ENCODE assay signal across 8 cellular contexts in genomic region chr19:15332311-15332996, GRCh38. TPM values are rescaled to one million over a fixed set of nuclear protein-coding genes. Genes with fewer than 3 reads are reported as not detected.
A peak's percentile ranks its signal among the peaks of the same experiment; 100 is the strongest.
DNase-seq lines count a peak whose midpoint lies in the region; ATAC-seq and TF ChIP-seq lines count a peak whose summit lies in the region.

BRD4 (minus strand) TSS chr19:15332539; CDS start chr19:15273099, 59,440 bp downstream.

- H3K36me3 Mint-ChIP-seq in T-helper 1 cell treated with Interleukin-12 subunit alpha and Interleukin-12 subunit beta and Interleukin-4 antibody, amounts not matched to agents 30 μg/mL and 1 μg/mL, for 36 hours (ENCODE audit: low read depth): peaks cover 2% of the 10 kb centered on the region

- TF ChIP-seq CTCF in uterus (IDR thresholded peaks at IDR 0.05): no peak

- TF ChIP-seq POLR2A in uterus (IDR thresholded peaks at IDR 0.05): peak; percentile 61 to 74

- WGBS in right cardiac atrium: 2% methylated on average over 79 of the region's 81 CpGs

- peak; percentile 50 for DNase-seq in COR-L47 (lab: John Stamatoyannopoulos, UW)
- peak; percentile 32 to 44 for DNase-seq in Kasumi-1 (lab: John Stamatoyannopoulos, UW)
- peak in 46 of 56 donors; percentile 7 to 77 (median 47) for DNase-seq in amygdala (lab: John Stamatoyannopoulos, UW)
- peak; percentile 71 to 91 (median 90) for DNase-seq in right cardiac atrium
- DNase-seq in uterus: peak; percentile 65 to 78

- H3K27me3 Mint-ChIP-seq in T-helper 1 cell treated with Interleukin-12 subunit alpha and Interleukin-12 subunit beta and Interleukin-4 antibody, amounts not matched to agents 30 μg/mL and 1 μg/mL, for 36 hours (ENCODE audit: low read depth): no peaks in the 10 kb centered on the region

- peaks cover 8% of the 10 kb centered on the region for H3K4me1 ChIP-seq in right cardiac atrium (ENCODE audit: control insufficient read depth, insufficient read depth, low read length)
- H3K4me1 ChIP-seq in rectal smooth muscle tissue (ENCODE audit: control insufficient read depth, insufficient read depth, low read length): peaks cover 17% of the 10 kb centered on the region
- H3K4me1 ChIP-seq in uterus: peaks cover 3 to 19% of the 10 kb centered on the region in 2 donors

- H3K27ac ChIP-seq in right cardiac atrium (ENCODE audit: low read length) (peak within 1 kb of the TSS; percentile 92), rectal smooth muscle tissue (ENCODE audit: low read depth, low read length) (peak within 1 kb of the TSS; percentile 91), uterus (peak within 1 kb of the TSS; percentile 91 to 98)

- H3K9me3 ChIP-seq in right cardiac atrium (ENCODE audit: control insufficient read depth, low read length): no peaks in the 10 kb centered on the region
- no peaks in the 10 kb centered on the region for H3K9me3 ChIP-seq in uterus

- H3K27ac Mint-ChIP-seq in T-helper 1 cell treated with Interleukin-12 subunit alpha and Interleukin-12 subunit beta and Interleukin-4 antibody, amounts not matched to agents 30 μg/mL and 1 μg/mL, for 36 hours: peak within 1 kb of the TSS; percentile 92

- intact Hi-C loops in right cardiac atrium (cut with DNase I): loop anchor here in 2 of 4 donors (10.0 kb wide), 1 partner anchor 68 kb away; no protein-coding TSS in a partner anchor
- intact Hi-C loops in uterus (cut with DNase I; ENCODE audit: low total_unique reads): no loop called here

- ATAC-seq in GM21423 (IDR thresholded peaks at IDR 0.05; ENCODE audit: unreplicated experiment) (peak; percentile 47), right cardiac atrium (peak; percentile 76 to 80)

- peak within 1 kb of the TSS; percentile 93 for H3K4me3 Mint-ChIP-seq in T-helper 1 cell treated with Interleukin-12 subunit alpha and Interleukin-12 subunit beta and Interleukin-4 antibody, amounts not matched to agents 30 μg/mL and 1 μg/mL, for 36 hours

- H3K9ac ChIP-seq in rectal smooth muscle tissue (ENCODE audit: low read length): peak within 1 kb of the TSS; percentile 84

- H3K36me3 ChIP-seq in rectal smooth muscle tissue (ENCODE audit: control insufficient read depth, insufficient read depth, low read length): no peaks in the 10 kb centered on the region
- no peaks in the 10 kb centered on the region for H3K36me3 ChIP-seq in uterus

- H3K4me3 ChIP-seq in right cardiac atrium (ENCODE audit: low read length): peak within 1 kb of the TSS; percentile 94
- H3K4me3 ChIP-seq in rectal smooth muscle tissue (ENCODE audit: low read length): peak within 1 kb of the TSS; percentile 93
- H3K4me3 ChIP-seq in uterus: peak within 1 kb of the TSS; percentile 87 to 95

- peaks cover 31% of the 10 kb centered on the region for H3K4me1 Mint-ChIP-seq in T-helper 1 cell treated with Interleukin-12 subunit alpha and Interleukin-12 subunit beta and Interleukin-4 antibody, amounts not matched to agents 30 μg/mL and 1 μg/mL, for 36 hours (ENCODE audit: low read depth)

- H3K27me3 ChIP-seq in right cardiac atrium (ENCODE audit: control insufficient read depth, insufficient read depth) (no peaks in the 10 kb centered on the region), rectal smooth muscle tissue (ENCODE audit: control insufficient read depth, insufficient read depth, low read length) (no peaks in the 10 kb centered on the region), uterus (no peaks in the 10 kb centered on the region)

- no peaks in the 10 kb centered on the region for H3K9me3 Mint-ChIP-seq in T-helper 1 cell treated with Interleukin-12 subunit alpha and Interleukin-12 subunit beta and Interleukin-4 antibody, amounts not matched to agents 30 μg/mL and 1 μg/mL, for 36 hours

RNA-seq across cellular contexts. Expression of gene BRD4, which starts in this region (rescaled TPM):
- total RNA-seq in right cardiac atrium (10 to 100 TPM; 51.1 to 62.8 (median 59.2) TPM), uterus (100 to 1,000 TPM in 1 of 4 donors, 10 to 100 TPM in 2, 1 to 10 TPM in 1; 5.6 to 156 (median 16.6) TPM)
- 29.6 TPM for polyA plus RNA-seq in right cardiac atrium

Comparison
In these comparisons a context has a peak if more than half of its experiments do, and no peak if none do; other contexts are left out.
1. Peak in every context shown above with its lines: DNase-seq, ATAC-seq, H3K4me3 ChIP-seq and H3K27ac ChIP-seq.
2. DNase-seq: peak in every context shown above with its lines; median percentile 90 in right cardiac atrium; 72 in uterus; 50 in COR-L47; 47 in amygdala; 38 in Kasumi-1.